Comparison of ENCODE assay signal across 1 cellular context in genomic region chr12:117127933-117128823, GRCh38.
TF ChIP-seq lines count a peak whose summit lies in the region.

No MANE protein-coding gene starts in this region.

TF ChIP-seq in K562, 482 proteins besides CTCF, POLR2A, EP300 and RAD21 (continued from another document):
- TF ChIP-seq MLLT1 (IDR thresholded peaks at IDR 0.05) = 0 out of 4 replicates have a peak, but pooled peaks of 1 of the 2 experiments have one; percentile 59
- TF ChIP-seq, protein P1, sequence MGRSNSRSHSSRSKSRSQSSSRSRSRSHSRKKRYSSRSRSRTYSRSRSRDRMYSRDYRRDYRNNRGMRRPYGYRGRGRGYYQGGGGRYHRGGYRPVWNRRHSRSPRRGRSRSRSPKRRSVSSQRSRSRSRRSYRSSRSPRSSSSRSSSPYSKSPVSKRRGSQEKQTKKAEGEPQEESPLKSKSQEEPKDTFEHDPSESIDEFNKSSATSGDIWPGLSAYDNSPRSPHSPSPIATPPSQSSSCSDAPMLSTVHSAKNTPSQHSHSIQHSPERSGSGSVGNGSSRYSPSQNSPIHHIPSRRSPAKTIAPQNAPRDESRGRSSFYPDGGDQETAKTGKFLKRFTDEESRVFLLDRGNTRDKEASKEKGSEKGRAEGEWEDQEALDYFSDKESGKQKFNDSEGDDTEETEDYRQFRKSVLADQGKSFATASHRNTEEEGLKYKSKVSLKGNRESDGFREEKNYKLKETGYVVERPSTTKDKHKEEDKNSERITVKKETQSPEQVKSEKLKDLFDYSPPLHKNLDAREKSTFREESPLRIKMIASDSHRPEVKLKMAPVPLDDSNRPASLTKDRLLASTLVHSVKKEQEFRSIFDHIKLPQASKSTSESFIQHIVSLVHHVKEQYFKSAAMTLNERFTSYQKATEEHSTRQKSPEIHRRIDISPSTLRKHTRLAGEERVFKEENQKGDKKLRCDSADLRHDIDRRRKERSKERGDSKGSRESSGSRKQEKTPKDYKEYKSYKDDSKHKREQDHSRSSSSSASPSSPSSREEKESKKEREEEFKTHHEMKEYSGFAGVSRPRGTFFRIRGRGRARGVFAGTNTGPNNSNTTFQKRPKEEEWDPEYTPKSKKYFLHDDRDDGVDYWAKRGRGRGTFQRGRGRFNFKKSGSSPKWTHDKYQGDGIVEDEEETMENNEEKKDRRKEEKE (IDR thresholded peaks at IDR 0.05; ENCODE audit: borderline replicate concordance in 1 of 2, control insufficient read depth in 1 of 2, low read depth in 2 of 2, low read length in 1 of 2) = peak in 1 of 2 experiments; percentile 89; a peak in 2 of 4 replicates
- TF ChIP-seq, protein P2, sequence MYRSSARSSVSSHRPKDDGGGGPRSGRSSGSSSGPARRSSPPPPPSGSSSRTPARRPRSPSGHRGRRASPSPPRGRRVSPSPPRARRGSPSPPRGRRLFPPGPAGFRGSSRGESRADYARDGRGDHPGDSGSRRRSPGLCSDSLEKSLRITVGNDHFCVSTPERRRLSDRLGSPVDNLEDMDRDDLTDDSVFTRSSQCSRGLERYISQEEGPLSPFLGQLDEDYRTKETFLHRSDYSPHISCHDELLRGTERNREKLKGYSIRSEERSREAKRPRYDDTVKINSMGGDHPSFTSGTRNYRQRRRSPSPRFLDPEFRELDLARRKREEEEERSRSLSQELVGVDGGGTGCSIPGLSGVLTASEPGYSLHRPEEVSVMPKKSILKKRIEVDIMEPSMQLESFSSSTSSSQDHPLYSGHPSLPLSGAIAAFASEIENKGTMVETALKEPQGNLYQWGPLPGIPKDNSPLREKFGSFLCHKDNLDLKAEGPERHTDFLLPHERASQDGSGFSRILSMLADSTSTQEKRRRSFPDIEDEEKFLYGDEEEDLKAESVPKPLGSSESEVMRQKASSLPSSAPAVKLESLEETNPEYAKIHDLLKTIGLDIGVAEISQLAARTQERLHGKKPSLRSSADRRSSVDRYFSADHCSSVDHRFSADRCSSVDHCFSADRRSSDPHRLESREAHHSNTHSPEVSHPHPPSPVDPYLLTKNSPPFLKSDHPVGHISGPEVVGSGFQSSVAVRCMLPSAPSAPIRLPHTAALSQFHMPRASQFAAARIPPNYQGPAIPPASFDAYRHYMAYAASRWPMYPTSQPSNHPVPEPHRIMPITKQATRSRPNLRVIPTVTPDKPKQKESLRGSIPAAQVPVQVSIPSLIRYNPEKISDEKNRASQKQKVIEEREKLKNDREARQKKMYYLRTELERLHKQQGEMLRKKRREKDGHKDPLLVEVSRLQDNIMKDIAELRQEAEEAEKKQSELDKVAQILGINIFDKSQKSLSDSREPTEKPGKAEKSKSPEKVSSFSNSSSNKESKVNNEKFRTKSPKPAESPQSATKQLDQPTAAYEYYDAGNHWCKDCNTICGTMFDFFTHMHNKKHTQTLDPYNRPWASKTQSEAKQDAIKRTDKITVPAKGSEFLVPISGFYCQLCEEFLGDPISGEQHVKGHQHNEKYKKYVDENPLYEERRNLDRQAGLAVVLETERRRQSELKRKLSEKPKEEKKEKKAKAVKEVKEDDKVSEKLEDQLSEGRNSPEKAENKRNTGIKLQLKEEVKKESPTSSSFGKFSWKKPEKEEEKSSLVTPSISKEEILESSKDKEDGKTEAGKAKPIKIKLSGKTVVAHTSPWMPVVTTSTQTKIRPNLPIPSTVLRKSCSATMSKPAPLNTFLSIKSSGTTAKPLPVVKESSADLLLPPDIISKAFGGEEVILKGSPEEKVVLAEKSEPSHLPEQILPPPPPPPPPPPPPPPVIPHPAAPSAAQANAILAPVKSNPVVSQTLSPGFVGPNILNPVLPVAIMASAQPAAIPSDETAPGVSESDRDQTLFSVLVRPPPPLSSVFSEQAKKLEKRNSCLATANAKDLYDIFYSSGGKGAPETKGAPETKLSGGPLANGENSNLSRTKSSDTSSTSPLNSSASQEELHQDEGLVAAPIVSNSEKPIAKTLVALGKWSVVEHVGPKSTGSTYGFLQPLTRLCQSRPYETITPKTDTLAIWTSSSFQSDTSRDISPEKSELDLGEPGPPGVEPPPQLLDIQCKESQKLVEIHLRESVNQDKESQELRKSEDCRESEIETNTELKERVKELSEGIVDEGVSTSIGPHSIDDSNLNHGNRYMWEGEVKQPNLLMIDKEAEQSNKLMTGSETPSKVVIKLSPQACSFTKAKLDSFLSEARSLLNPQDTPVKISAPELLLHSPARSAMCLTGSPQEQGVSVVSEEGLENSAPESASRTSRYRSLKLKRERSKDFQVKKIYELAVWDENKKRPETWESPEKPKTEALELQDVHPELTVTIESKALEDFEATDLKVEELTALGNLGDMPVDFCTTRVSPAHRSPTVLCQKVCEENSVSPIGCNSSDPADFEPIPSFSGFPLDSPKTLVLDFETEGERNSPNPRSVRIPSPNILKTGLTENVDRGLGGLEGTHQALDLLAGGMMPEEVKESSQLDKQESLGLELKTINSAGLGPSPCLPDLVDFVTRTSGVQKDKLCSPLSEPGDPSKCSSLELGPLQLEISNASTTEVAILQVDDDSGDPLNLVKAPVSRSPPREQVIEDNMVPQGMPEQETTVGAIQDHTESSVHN (IDR thresholded peaks at IDR 0.05; ENCODE audit: borderline replicate concordance in 1 of 2, low read depth in 1 of 2) = no peak
- no peak for TF ChIP-seq TCF3 (CRISPR knock-in tag; IDR thresholded peaks at IDR 0.05)
- TF ChIP-seq, protein P3, sequence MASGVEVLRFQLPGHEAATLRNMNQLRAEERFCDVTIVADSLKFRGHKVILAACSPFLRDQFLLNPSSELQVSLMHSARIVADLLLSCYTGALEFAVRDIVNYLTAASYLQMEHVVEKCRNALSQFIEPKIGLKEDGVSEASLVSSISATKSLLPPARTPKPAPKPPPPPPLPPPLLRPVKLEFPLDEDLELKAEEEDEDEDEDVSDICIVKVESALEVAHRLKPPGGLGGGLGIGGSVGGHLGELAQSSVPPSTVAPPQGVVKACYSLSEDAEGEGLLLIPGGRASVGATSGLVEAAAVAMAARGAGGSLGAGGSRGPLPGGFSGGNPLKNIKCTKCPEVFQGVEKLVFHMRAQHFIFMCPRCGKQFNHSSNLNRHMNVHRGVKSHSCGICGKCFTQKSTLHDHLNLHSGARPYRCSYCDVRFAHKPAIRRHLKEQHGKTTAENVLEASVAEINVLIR (CRISPR knock-in tag; IDR thresholded peaks at IDR 0.05) = 0 out of 2 replicates have a peak, but pooled peaks have one; percentile 10
- no peak for TF ChIP-seq TAF1 (IDR thresholded peaks at IDR 0.05; ENCODE audit: control insufficient read depth, extremely low read depth, insufficient read depth, low read length, severe bottlenecking)
- TF ChIP-seq GTF3C2 (IDR thresholded peaks at IDR 0.05; ENCODE audit: borderline replicate concordance, extremely low read depth, insufficient read length) = no peak
- TF ChIP-seq HMGN3 (IDR thresholded peaks at IDR 0.05; ENCODE audit: borderline replicate concordance, extremely low read depth, insufficient read length, low read depth, low read length) = no peak
- TF ChIP-seq, protein P4, sequence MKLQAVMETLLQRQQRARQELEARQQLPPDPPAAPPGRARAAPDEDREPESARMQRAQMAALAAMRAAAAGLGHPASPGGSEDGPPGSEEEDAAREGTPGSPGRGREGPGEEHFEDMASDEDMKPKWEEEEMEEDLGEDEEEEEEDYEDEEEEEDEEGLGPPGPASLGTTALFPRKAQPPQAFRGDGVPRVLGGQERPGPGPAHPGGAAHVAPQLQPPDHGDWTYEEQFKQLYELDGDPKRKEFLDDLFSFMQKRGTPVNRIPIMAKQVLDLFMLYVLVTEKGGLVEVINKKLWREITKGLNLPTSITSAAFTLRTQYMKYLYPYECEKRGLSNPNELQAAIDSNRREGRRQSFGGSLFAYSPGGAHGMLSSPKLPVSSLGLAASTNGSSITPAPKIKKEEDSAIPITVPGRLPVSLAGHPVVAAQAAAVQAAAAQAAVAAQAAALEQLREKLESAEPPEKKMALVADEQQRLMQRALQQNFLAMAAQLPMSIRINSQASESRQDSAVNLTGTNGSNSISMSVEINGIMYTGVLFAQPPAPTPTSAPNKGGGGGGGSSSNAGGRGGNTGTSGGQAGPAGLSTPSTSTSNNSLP (IDR thresholded peaks at IDR 0.05; ENCODE audit: borderline replicate concordance, low read depth, low read length) = no peak
- 0 out of 2 replicates have a peak, but pooled peaks have one; percentile 55 for TF ChIP-seq ZNF124 (CRISPR knock-in tag; IDR thresholded peaks at IDR 0.05)
- no peak for TF ChIP-seq ELF4 (CRISPR knock-in tag; IDR thresholded peaks at IDR 0.05)
TF ChIP-seq in K562: peak in this region for 55.
